Comparison of ENCODE assay signal across 18 cellular contexts in the genomic region with DNA sequence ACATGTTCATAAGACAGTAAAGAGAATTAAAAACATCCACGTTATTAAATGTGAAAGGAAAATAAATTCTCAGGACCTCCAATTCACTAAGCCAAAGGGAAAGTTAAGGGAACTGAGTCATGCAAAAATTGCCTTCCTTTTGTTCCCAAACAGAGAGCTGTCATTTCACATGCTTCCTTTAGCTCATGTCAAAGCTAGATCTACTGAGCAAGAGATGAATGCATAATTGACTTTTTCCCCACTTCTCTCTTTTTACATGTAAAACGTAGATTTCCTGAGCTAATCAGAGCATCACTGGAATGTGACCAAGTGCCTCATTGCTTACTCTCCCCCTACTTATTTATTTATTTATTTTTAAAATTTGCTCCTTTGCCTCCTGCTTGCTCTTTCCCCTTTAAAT.
DNase-seq lines count a peak whose midpoint lies in the region; TF ChIP-seq lines count a peak whose summit lies in the region.
"Had no signal": no experiment of that assay in that cellular context is flagged by ENCODE, and none has a peak within 500 bp of the region (broad histone marks: within the 10 kb centered on the region; RNA-seq: fewer than 3 reads in every experiment).

No MANE protein-coding gene starts in this region.

- CTCF ChIA-PET in A673 (lab: Charles Lee) = no interaction called here

- TF ChIP-seq POLR2A in uterus (IDR thresholded peaks at IDR 0.05) = no peak

- H3K4me1 ChIP-seq in A673 (ENCODE audit: insufficient read depth, low read length, poor library complexity, severe bottlenecking) (no peaks in the 10 kb centered on the region), uterus (no peaks in the 10 kb centered on the region)
- H3K4me1 ChIP-seq: A549 had no signal

- BruUV-seq in A673 (replicated peaks; lab: Mats Ljungman, UMichigan) = no TSS peak

- H3K36me3 ChIP-seq in A673 (ENCODE audit: insufficient read depth, low read length, poor library complexity, severe bottlenecking) (no peaks in the 10 kb centered on the region), uterus (no peaks in the 10 kb centered on the region)

- intact Hi-C loops in A673 (cut with micrococcal nuclease; ENCODE audit: unreplicated experiment) (no loop called here), uterus (cut with DNase I; ENCODE audit: low total_unique reads) (no loop called here)

- POLR2A ChIA-PET in A673 (lab: Charles Lee; ENCODE audit: low non-redundant PET) = no interaction called here

- TF ChIP-seq CTCF in A673 (conservative IDR thresholded peaks at IDR 0.05; ENCODE audit: low read depth, low read length) (no peak), uterus (IDR thresholded peaks at IDR 0.05) (no peak)

- H3K9me3 ChIP-seq in A673 (ENCODE audit: low read depth, low read length, poor library complexity, severe bottlenecking) = no peaks in the 10 kb centered on the region
- H3K9me3 ChIP-seq in uterus = no peaks in the 10 kb centered on the region
- H3K9me3 ChIP-seq: A549 had no signal

- H3K27me3 ChIP-seq in A673 (replicated peaks; ENCODE audit: insufficient read depth, low read depth, low read length, poor library complexity) (no peaks in the 10 kb centered on the region), uterus (no peaks in the 10 kb centered on the region)

- H3K27ac ChIP-seq in A673 (ENCODE audit: low read depth, low read length, poor library complexity, severe bottlenecking) = no peak overlapping the region
- H3K27ac ChIP-seq in uterus = no peak overlapping the region
- H3K27ac ChIP-seq: A549 had no signal

- H3K4me3 ChIP-seq in A673 (ENCODE audit: low read depth, low read length, poor library complexity, severe bottlenecking) = no peak overlapping the region
- H3K4me3 ChIP-seq in uterus = no peak overlapping the region
- H3K4me3 ChIP-seq: A549 had no signal

- DNase-seq in A673 (ENCODE audit: low spot score) (peak; percentile 29), dermis blood vessel endothelial cell (peak; percentile 58), iris pigment epithelial cell (ENCODE audit: low read depth) (peak; percentile 17), putamen (ENCODE audit: low spot score) (peak; percentile 7), uterus (no peak), HT-29 (ENCODE audit: low spot score) (no peak)
- DNase-seq in central memory CD4-positive, alpha-beta T cell = no peak
- DNase-seq: 8988T; C1 segment of cervical spinal cord; Calu3; CD4-positive, alpha-beta memory T cell; COR-L47; DMS53; DMS79 treated with DMSO at 0.1 percent for 48 hours; GF-D8; H7; HCEC 1CT had no signal

Comparison
In these comparisons a context has a peak if more than half of its experiments do, and no peak if none do; other contexts are left out.
1. DNase-seq: peak in A673 (single experiment), dermis blood vessel endothelial cell (single experiment), iris pigment epithelial cell (single experiment) and putamen (single experiment); none in central memory CD4-positive, alpha-beta T cell (single experiment), uterus (0 of 2) and HT-29 (single experiment).